8 cellular contexts compared by ENCODE assay signal in the genomic region with DNA sequence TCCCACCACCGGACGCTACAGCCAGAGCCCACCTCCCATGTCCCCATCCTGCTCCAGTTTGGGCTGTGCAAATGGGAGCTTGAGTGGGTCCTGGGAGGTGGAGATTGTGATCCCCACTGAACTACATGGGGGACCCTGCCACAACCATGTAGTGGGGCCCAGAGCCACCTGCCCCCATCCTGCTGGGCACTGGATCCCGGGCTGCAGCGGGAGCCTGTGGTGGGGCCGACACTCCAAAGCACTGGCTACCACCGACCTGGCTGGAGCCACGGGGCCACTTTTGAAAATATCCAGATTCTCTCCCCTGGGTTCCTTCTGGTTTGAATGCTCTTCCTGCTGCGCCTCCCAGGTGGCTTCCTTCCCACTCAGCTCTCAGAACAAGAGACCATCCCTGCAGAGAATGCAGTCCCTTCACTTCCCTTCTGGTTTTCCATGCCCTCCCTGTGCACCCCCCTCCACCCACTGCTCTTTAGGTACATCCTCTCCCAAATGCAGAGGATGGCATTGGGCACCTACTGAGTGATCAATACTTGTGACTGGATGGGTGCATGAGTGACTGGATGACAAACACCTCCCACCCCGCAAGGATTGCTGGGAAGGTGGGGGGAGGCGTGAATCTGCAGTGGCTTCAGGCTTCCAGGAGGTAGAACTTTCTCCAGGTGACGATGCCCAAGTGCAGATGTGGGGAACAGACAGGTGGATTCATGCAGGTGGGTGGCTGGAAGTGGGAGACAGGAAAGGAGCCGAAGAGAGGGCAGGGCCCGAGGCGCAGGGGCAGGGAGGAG. TPM values are rescaled to one million over a fixed set of nuclear protein-coding genes. Genes with fewer than 3 reads are reported as not detected.
DNase-seq lines count a peak whose midpoint lies in the region; ATAC-seq and TF ChIP-seq lines count a peak whose summit lies in the region.

No MANE protein-coding gene starts in this region.

- CTCF ChIA-PET in CD8-positive, alpha-beta T cell (lab: Charles Lee), result interaction anchor here (0.6 kb wide), 1 partner anchor 90 kb away, joined by 3 read pairs; no protein-coding TSS in a partner anchor

- no peak for DNase-seq in CD8-positive, alpha-beta T cell
- DNase-seq in MM.1S (no peak), coronary artery (ENCODE audit: low spot score) (peak; percentile 72), NCI-H226 (no peak), midbrain (lab: John Stamatoyannopoulos, UW) (no peak)

- H3K9ac ChIP-seq in MM.1S (ENCODE audit: low read length), result peak overlapping the region; percentile 82; the same call in 1 of the 2 replicates

- no peaks in the 10 kb centered on the region for H3K9me2 ChIP-seq in MM.1S (replicated peaks; ENCODE audit: insufficient read depth, low read length)

- no peak for TF ChIP-seq CTCF in CD8-positive, alpha-beta T cell (IDR thresholded peaks at IDR 0.05)
- no peak for TF ChIP-seq CTCF in MM.1S (IDR thresholded peaks at IDR 0.05; ENCODE audit: low read length)
- TF ChIP-seq CTCF in coronary artery (IDR thresholded peaks at IDR 0.05), result no peak

- intact Hi-C loops in CD8-positive, alpha-beta T cell (cut with DNase I, micrococcal nuclease), result loop anchor here (1.0 to 5.0 kb wide), 2 partner anchors 26 to 38 kb away; a partner anchor contains a TSS

- ATAC-seq in CD8-positive, alpha-beta T cell, result no peak
- ATAC-seq in HG02759 (IDR thresholded peaks at IDR 0.05; ENCODE audit: unreplicated experiment) (no peak), HG03097 (IDR thresholded peaks at IDR 0.05; ENCODE audit: low FRiP score, unreplicated experiment) (no peak)

- POLR2A ChIA-PET in CD8-positive, alpha-beta T cell (lab: Charles Lee), result interaction anchor here (1.2 kb wide), 1 partner anchor 28 kb away, joined by 3 read pairs; no protein-coding TSS in a partner anchor

- H3K9me3 ChIP-seq in CD8-positive, alpha-beta T cell (ENCODE audit: low read length), result no peaks in the 10 kb centered on the region
- H3K9me3 ChIP-seq in MM.1S (replicated peaks; ENCODE audit: insufficient read depth, low read length) (no peaks in the 10 kb centered on the region), neuron (ENCODE audit: low read length) (no peaks in the 10 kb centered on the region)

- H3K27ac Mint-ChIP-seq in CD8-positive, alpha-beta T cell, result peak overlapping the region; percentile 67

- peaks cover 32% of the 10 kb centered on the region for H3K79me2 ChIP-seq in MM.1S (ENCODE audit: low read length)

- peaks cover 27% of the 10 kb centered on the region for H3K4me1 Mint-ChIP-seq in CD8-positive, alpha-beta T cell (ENCODE audit: low read depth)

- H3K36me3 Mint-ChIP-seq in CD8-positive, alpha-beta T cell, result no peaks in the 10 kb centered on the region

- H3K4me1 ChIP-seq in CD8-positive, alpha-beta T cell (ENCODE audit: insufficient read depth, low read length), result peaks cover 7% of the 10 kb centered on the region
- H3K4me1 ChIP-seq in MM.1S (ENCODE audit: low read length), result peaks cover 57% of the 10 kb centered on the region
- peaks cover 8% of the 10 kb centered on the region for H3K4me1 ChIP-seq in neuron (ENCODE audit: insufficient read depth, low read length)

- H3K27ac ChIP-seq in CD8-positive, alpha-beta T cell (ENCODE audit: low read depth, low read length), result no peak overlapping the region
- H3K27ac ChIP-seq in MM.1S (ENCODE audit: low read length) (peak overlapping the region; percentile 89; the same call in 1 of the 2 replicates), coronary artery (peak overlapping the region in 1 of 2 donors; percentile 89)

- H3K9me3 Mint-ChIP-seq in CD8-positive, alpha-beta T cell, result no peaks in the 10 kb centered on the region

- no peaks in the 10 kb centered on the region for H3K36me3 ChIP-seq in CD8-positive, alpha-beta T cell (ENCODE audit: insufficient read depth, low read length)
- H3K36me3 ChIP-seq in MM.1S (replicated peaks; ENCODE audit: insufficient read depth, low read length), result no peaks in the 10 kb centered on the region
- no peaks in the 10 kb centered on the region for H3K36me3 ChIP-seq in neuron (ENCODE audit: insufficient read depth, low read length)

- H3F3A ChIP-seq in MM.1S (ENCODE audit: insufficient read depth, low read length), result peaks cover 51% of the 10 kb centered on the region

- H3K4me3 Mint-ChIP-seq in CD8-positive, alpha-beta T cell, result peak overlapping the region; percentile 85

- no peaks in the 10 kb centered on the region for H4K20me1 ChIP-seq in MM.1S (ENCODE audit: insufficient read depth, low read length)

- H3K4me3 ChIP-seq in CD8-positive, alpha-beta T cell (ENCODE audit: low read depth, low read length), result peak overlapping the region; percentile 59
- H3K4me3 ChIP-seq in MM.1S (ENCODE audit: low read length), result 0 out of 2 replicates have a peak overlapping the region, but pooled peaks have one; percentile 86
- H3K4me3 ChIP-seq in coronary artery, result peak overlapping the region; percentile 96
- peak overlapping the region; percentile 21 for H3K4me3 ChIP-seq in neuron (ENCODE audit: low read length)

- peak overlapping the region; percentile 5; the same call in 1 of the 2 replicates for H2AFZ ChIP-seq in MM.1S (ENCODE audit: low read length)
- H2AFZ ChIP-seq in neuron (ENCODE audit: low read depth, low read length), result no peak overlapping the region

- peak overlapping the region; percentile 54 for H3K4me2 ChIP-seq in MM.1S (ENCODE audit: low read depth, low read length)

- H3K27me3 ChIP-seq in CD8-positive, alpha-beta T cell (ENCODE audit: insufficient read depth, low read length), result no peaks in the 10 kb centered on the region
- H3K27me3 ChIP-seq in MM.1S (replicated peaks; ENCODE audit: insufficient read depth, low read length) (no peaks in the 10 kb centered on the region), neuron (ENCODE audit: insufficient read depth, low read length) (no peaks in the 10 kb centered on the region)

- no peaks in the 10 kb centered on the region for H3K27me3 Mint-ChIP-seq in CD8-positive, alpha-beta T cell (ENCODE audit: low read depth)

RNA-seq across cellular contexts. Expression of a gene that starts 0.8 kb away (rescaled TPM):
- total RNA-seq in CD8-positive, alpha-beta T cell, result 10 to 100 TPM; 14.4 to 15.6 TPM

RNA-seq across cellular contexts. Expression of a gene that starts 5.4 kb away (rescaled TPM):
- total RNA-seq in CD8-positive, alpha-beta T cell, result not detected

RNA-seq across cellular contexts. Expression of a gene that starts 25.7 kb away (rescaled TPM):
- 10 to 100 TPM; 59.4 to 63.2 TPM for total RNA-seq in CD8-positive, alpha-beta T cell

RNA-seq across cellular contexts. Expression of a gene that starts 34.1 kb away (rescaled TPM):
- total RNA-seq in CD8-positive, alpha-beta T cell, result 100 to 1,000 TPM; 153 to 154 TPM

Comparison
In these comparisons a context has a peak if more than half of its experiments do, and no peak if none do; other contexts are left out.
1. H3K4me3 ChIP-seq: peak in every context shown above with its lines; median percentile 96 in coronary artery; 86 in MM.1S; 59 in CD8-positive, alpha-beta T cell; 21 in neuron.